In genomic region chr5:112976432-112977309, GRCh38 we compare ENCODE assay signal across 1 cellular context.
TF ChIP-seq lines count a peak whose summit lies in the region.

Gene DCP2 (plus strand): TSS chr5:112976798. CDS start chr5:112976934, 136 bp downstream.

TF ChIP-seq in GM12878, 131 proteins besides CTCF, POLR2A, EP300 and RAD21 (continued from another document and continues in another):
- TF ChIP-seq ATF2 (IDR thresholded peaks at IDR 0.05; ENCODE audit: low read length), result no peak
- no peak for TF ChIP-seq BCL11A (IDR thresholded peaks at IDR 0.05; ENCODE audit: low read depth, low read length)
- TF ChIP-seq NR2F1 (conservative IDR thresholded peaks at IDR 0.05), result peak; percentile 32; the same call in 1 of the 2 replicates
- no peak for TF ChIP-seq MEF2B (IDR thresholded peaks at IDR 0.05; ENCODE audit: partially characterized antibody, poor library complexity, severe bottlenecking)
- TF ChIP-seq BHLHE40 (IDR thresholded peaks at IDR 0.05; ENCODE audit: borderline replicate concordance in 1 of 2, low read depth in 2 of 2, low read length in 1 of 2), result no peak
- no peak for TF ChIP-seq REST (IDR thresholded peaks at IDR 0.05; ENCODE audit: low read depth, low read length)
- no peak for TF ChIP-seq TCF7 (IDR thresholded peaks at IDR 0.05; ENCODE audit: borderline replicate concordance)
- TF ChIP-seq SIN3A (IDR thresholded peaks at IDR 0.05; ENCODE audit: low read depth, low read length), result peak; percentile 84
- TF ChIP-seq NKRF (conservative IDR thresholded peaks at IDR 0.05), result peak; percentile 88
- no peak for TF ChIP-seq NR2C2 (IDR thresholded peaks at IDR 0.05; ENCODE audit: borderline replicate concordance, control insufficient read depth, insufficient read length, low read depth)
- peak; percentile 51 for TF ChIP-seq E2F8 (IDR thresholded peaks at IDR 0.05; ENCODE audit: low read depth, partially characterized antibody)
- no peak for TF ChIP-seq ESRRA (IDR thresholded peaks at IDR 0.05; ENCODE audit: low read length)
- TF ChIP-seq RCOR1 (conservative IDR thresholded peaks at IDR 0.05; ENCODE audit: low read depth, low read length), result no peak
- no peak for TF ChIP-seq MYB (IDR thresholded peaks at IDR 0.05; ENCODE audit: borderline replicate concordance, low read depth, low read length)
- TF ChIP-seq ZBTB11 (CRISPR knock-in tag; IDR thresholded peaks at IDR 0.05), result no peak
- no peak for TF ChIP-seq ZNF207 (IDR thresholded peaks at IDR 0.05; ENCODE audit: borderline replicate concordance)
- no peak for TF ChIP-seq ZSCAN29 (IDR thresholded peaks at IDR 0.05)
- peak; percentile 87 for TF ChIP-seq IRF3 (IDR thresholded peaks at IDR 0.05)
- no peak for TF ChIP-seq USF1 (IDR thresholded peaks at IDR 0.05; ENCODE audit: borderline replicate concordance, extremely low read length, insufficient read depth, low read depth, low read length)
- TF ChIP-seq FOS (IDR thresholded peaks at IDR 0.05; ENCODE audit: borderline replicate concordance, extremely low read depth, insufficient read length), result peak; percentile 74
- TF ChIP-seq PAX5 (IDR thresholded peaks at IDR 0.05; ENCODE audit: borderline replicate concordance, low read depth, low read length), result no peak; the same call in 1 of the 2 replicates
- TF ChIP-seq BACH1 (IDR thresholded peaks at IDR 0.05; ENCODE audit: borderline replicate concordance), result peak; percentile 49; the same call in 1 of the 2 replicates
- TF ChIP-seq CREM (IDR thresholded peaks at IDR 0.05; ENCODE audit: low read depth), result peak; percentile 45; the same call in 1 of the 2 replicates
- peak; percentile 58 for TF ChIP-seq RELB (IDR thresholded peaks at IDR 0.05; ENCODE audit: low read depth)
- TF ChIP-seq CHD1 (IDR thresholded peaks at IDR 0.05; ENCODE audit: low read depth, low read length), result 0 out of 2 replicates have a peak, but pooled peaks have one; percentile 37
- TF ChIP-seq HDAC6 (IDR thresholded peaks at IDR 0.05; ENCODE audit: unreplicated experiment), result no peak
- TF ChIP-seq BMI1 (IDR thresholded peaks at IDR 0.05; ENCODE audit: borderline replicate concordance), result no peak
- no peak for TF ChIP-seq ZZZ3 (IDR thresholded peaks at IDR 0.05; ENCODE audit: control insufficient read depth, insufficient read length, low read depth)
- no peak for TF ChIP-seq SREBF2 (IDR thresholded peaks at IDR 0.05; ENCODE audit: low read length)
- no peak for TF ChIP-seq RELA (IDR thresholded peaks at IDR 0.05; ENCODE audit: borderline replicate concordance, partially characterized antibody)
- no peak for TF ChIP-seq NR2C1 (IDR thresholded peaks at IDR 0.05)
- peak; percentile 55; the same call in 1 of the 2 replicates for TF ChIP-seq SMARCA5 (IDR thresholded peaks at IDR 0.05)
- TF ChIP-seq GABPA (IDR thresholded peaks at IDR 0.05; ENCODE audit: low read depth), result 0 out of 2 replicates have a peak, but pooled peaks have one; percentile 46
- TF ChIP-seq SRF (IDR thresholded peaks at IDR 0.05; ENCODE audit: low read depth in 2 of 2, low read length in 2 of 2), result no peak
- TF ChIP-seq CREB1 (IDR thresholded peaks at IDR 0.05; ENCODE audit: low read depth), result peak; percentile 53
- TF ChIP-seq RAD51 (IDR thresholded peaks at IDR 0.05), result no peak
- TF ChIP-seq EED (IDR thresholded peaks at IDR 0.05; ENCODE audit: low read depth), result no peak; the same call in 1 of the 2 replicates
- peak; percentile 57; the same call in 1 of the 2 replicates for TF ChIP-seq ZBTB40 (IDR thresholded peaks at IDR 0.05; ENCODE audit: borderline replicate concordance)
